Comparison of ENCODE assay signal across 2 cellular contexts in genomic region chr13:32538621-32539246, GRCh38.
TF ChIP-seq lines count a peak whose summit lies in the region.

N4BP2L2 (minus strand) TSS chr13:32538795; CDS start chr13:32537027, 1,768 bp downstream.

TF ChIP-seq in IMR-90, 13 proteins besides CTCF, POLR2A, EP300 and RAD21:
- TF ChIP-seq USF2 (IDR thresholded peaks at IDR 0.05; ENCODE audit: low read depth, low read length) (peak; percentile 13; the same call in 1 of the 2 replicates), ELK1 (IDR thresholded peaks at IDR 0.05; ENCODE audit: borderline replicate concordance, low read depth, low read length) (no peak), MAFK (IDR thresholded peaks at IDR 0.05; ENCODE audit: low read depth, low read length) (no peak), MXI1 (IDR thresholded peaks at IDR 0.05; ENCODE audit: borderline replicate concordance, low read depth, low read length) (no peak), CEBPB (IDR thresholded peaks at IDR 0.05; ENCODE audit: low read depth, low read length) (peak; percentile 66; the same call in 1 of the 2 replicates), SMC3 (IDR thresholded peaks at IDR 0.05; ENCODE audit: low read depth, low read length) (no peak; the same call in none of the 2 replicates), RCOR1 (IDR thresholded peaks at IDR 0.05; ENCODE audit: insufficient replicate concordance, low read length) (peak; percentile 30), BHLHE40 (IDR thresholded peaks at IDR 0.05; ENCODE audit: low read depth, low read length) (no peak), RFX5 (IDR thresholded peaks at IDR 0.05; ENCODE audit: low read depth, low read length) (no peak), CHD1 (IDR thresholded peaks at IDR 0.05; ENCODE audit: low read depth, low read length) (no peak), MAZ (IDR thresholded peaks at IDR 0.05; ENCODE audit: borderline replicate concordance, low read depth, low read length) (no peak)

TF ChIP-seq in endothelial cell of umbilical vein, 7 proteins besides CTCF, POLR2A, EP300 and RAD21:
- TF ChIP-seq JUN (IDR thresholded peaks at IDR 0.05; ENCODE audit: borderline replicate concordance, insufficient read depth, insufficient read length, low read depth), result no peak
- no peak for TF ChIP-seq GATA2 (IDR thresholded peaks at IDR 0.05; ENCODE audit: insufficient read depth, insufficient read length, low read depth, low read length)
- TF ChIP-seq EZH2 (IDR thresholded peaks at IDR 0.05; ENCODE audit: borderline replicate concordance, low read depth, low read length, severe bottlenecking), result no peak
- TF ChIP-seq POLR2AphosphoS5 (IDR thresholded peaks at IDR 0.05; ENCODE audit: insufficient read depth, low read depth, low read length), result peak; percentile 48
- peak; percentile 24 for TF ChIP-seq MAX (IDR thresholded peaks at IDR 0.05; ENCODE audit: insufficient read depth, insufficient read length)
- peak; percentile 44 for TF ChIP-seq MYC (IDR thresholded peaks at IDR 0.05; ENCODE audit: low read depth, low read length)
